21 cellular contexts compared by ENCODE assay signal in genomic region chr13:31055589-31055988, GRCh38.
A peak's percentile ranks its signal among the peaks of the same experiment; 100 is the strongest.
DNase-seq lines count a peak whose midpoint lies in the region; ATAC-seq, FAIRE-seq and TF ChIP-seq lines count a peak whose summit lies in the region.
"Had no signal": no experiment of that assay in that cellular context is flagged by ENCODE, and none has a peak within 500 bp of the region (broad histone marks: within the 10 kb centered on the region; RNA-seq: fewer than 3 reads in every experiment).

No MANE protein-coding gene starts in this region.

- H3K9me3 Mint-ChIP-seq in naive thymus-derived CD4-positive, alpha-beta T cell = no peaks in the 10 kb centered on the region
- no peaks in the 10 kb centered on the region for H3K9me3 Mint-ChIP-seq in naive thymus-derived CD8-positive, alpha-beta T cell
- H3K9me3 Mint-ChIP-seq: CD4-positive, alpha-beta T cell had no signal

- intact Hi-C loops in naive thymus-derived CD4-positive, alpha-beta T cell (cut with micrococcal nuclease) = no loop called here

- H3K36me3 Mint-ChIP-seq in naive thymus-derived CD4-positive, alpha-beta T cell = no peaks in the 10 kb centered on the region
- no peaks in the 10 kb centered on the region for H3K36me3 Mint-ChIP-seq in naive thymus-derived CD8-positive, alpha-beta T cell

- FAIRE-seq in urothelium cell line (lab: Jason Lieb, UNC) = peak; percentile 65
- FAIRE-seq: A549, D721Med, G401.6, GM12892, GM18507, HTR-8/SVneo had no signal

- no peaks in the 10 kb centered on the region for H3K4me1 ChIP-seq in naive thymus-derived CD4-positive, alpha-beta T cell (ENCODE audit: control insufficient read depth in 2 of 2, insufficient read depth in 2 of 2, low read length in 2 of 2)
- H3K4me1 ChIP-seq: A549, Caco-2, HAP-1 had no signal

- H3K27ac Mint-ChIP-seq in naive thymus-derived CD4-positive, alpha-beta T cell = no peak overlapping the region
- no peak overlapping the region for H3K27ac Mint-ChIP-seq in naive thymus-derived CD8-positive, alpha-beta T cell
- H3K27ac Mint-ChIP-seq: CD4-positive, alpha-beta T cell had no signal

- H3K4me3 ChIP-seq in coronary artery = no peak overlapping the region
- H3K4me3 ChIP-seq in naive thymus-derived CD4-positive, alpha-beta T cell (ENCODE audit: low read length) = no peak overlapping the region
- H3K4me3 ChIP-seq: A549, GM23248, HAP-1 had no signal

- no peaks in the 10 kb centered on the region for H3K27me3 ChIP-seq in naive thymus-derived CD4-positive, alpha-beta T cell (ENCODE audit: control insufficient read depth in 2 of 2, insufficient read depth in 2 of 2, low read length in 2 of 2)

- ATAC-seq in naive thymus-derived CD4-positive, alpha-beta T cell = peak; percentile 24
- ATAC-seq in naive thymus-derived CD8-positive, alpha-beta T cell = no peak
- ATAC-seq: A549 had no signal

- H3K36me3 ChIP-seq in naive thymus-derived CD4-positive, alpha-beta T cell (ENCODE audit: control insufficient read depth in 2 of 3, insufficient read depth in 3 of 3, low read length in 3 of 3) = no peaks in the 10 kb centered on the region
- H3K36me3 ChIP-seq: HAP-1 had no signal

- no peak overlapping the region for H3K27ac ChIP-seq in coronary artery
- no peak overlapping the region for H3K27ac ChIP-seq in naive thymus-derived CD4-positive, alpha-beta T cell (ENCODE audit: low read depth, low read length)
- H3K27ac ChIP-seq: 22Rv1, A549, C4-2B, GM23248 had no signal

- POLR2A ChIA-PET in naive thymus-derived CD4-positive, alpha-beta T cell (lab: Charles Lee) = no interaction called here
- POLR2A ChIA-PET in naive thymus-derived CD8-positive, alpha-beta T cell (lab: Charles Lee) = no interaction called here

- TF ChIP-seq CTCF in coronary artery (IDR thresholded peaks at IDR 0.05) = no peak

- H3K4me3 Mint-ChIP-seq in naive thymus-derived CD4-positive, alpha-beta T cell = no peak overlapping the region
- no peak overlapping the region for H3K4me3 Mint-ChIP-seq in naive thymus-derived CD8-positive, alpha-beta T cell
- H3K4me3 Mint-ChIP-seq: CD4-positive, alpha-beta T cell had no signal

- DNase-seq in activated CD8-positive, alpha-beta memory T cell treated with anti-CD3 and anti-CD28 coated beads, Interleukin-2, amount 50 U/mL, for 48 hours = peak; percentile 40
- no peak for DNase-seq in activated CD8-positive, alpha-beta memory T cell treated with anti-CD3 and anti-CD28 coated beads, Interleukin-2, amount 50 U/mL, for 4 hours
- peak; percentile 21 for DNase-seq in coronary artery (ENCODE audit: low spot score)
- DNase-seq in naive thymus-derived CD4-positive, alpha-beta T cell = no peak
- DNase-seq in urothelium cell line (ENCODE audit: low spot score) = no peak
- DNase-seq in naive thymus-derived CD8-positive, alpha-beta T cell = no peak
- DNase-seq in superior temporal gyrus (ENCODE audit: extremely low spot score) = no peak
- no peak for DNase-seq in islet precursor cell
- DNase-seq: AML-193; Caco-2; CD4-positive, alpha-beta T cell; GM23248 had no signal

- H3K9me3 ChIP-seq in naive thymus-derived CD4-positive, alpha-beta T cell (ENCODE audit: control insufficient read depth in 2 of 3, low read length in 3 of 3) = no peaks in the 10 kb centered on the region
- H3K9me3 ChIP-seq: A549, Caco-2, HAP-1 had no signal

- peaks cover 0 to 11% (median 8%) of the 10 kb centered on the region in 5 donors for H3K27me3 Mint-ChIP-seq in naive thymus-derived CD4-positive, alpha-beta T cell
- peaks cover 10 to 21% (median 18%) of the 10 kb centered on the region in 5 donors for H3K27me3 Mint-ChIP-seq in naive thymus-derived CD8-positive, alpha-beta T cell

- CTCF ChIA-PET in naive thymus-derived CD4-positive, alpha-beta T cell (lab: Charles Lee) = no interaction called here

- peaks cover 0 to 12% (median 0%) of the 10 kb centered on the region in 7 donors for H3K4me1 Mint-ChIP-seq in naive thymus-derived CD4-positive, alpha-beta T cell
- no peaks in the 10 kb centered on the region for H3K4me1 Mint-ChIP-seq in naive thymus-derived CD8-positive, alpha-beta T cell

Comparison
In these comparisons a context has a peak if more than half of its experiments do, and no peak if none do; other contexts are left out.
1. DNase-seq: peak in activated CD8-positive, alpha-beta memory T cell treated with anti-CD3 and anti-CD28 coated beads, Interleukin-2, amount 50 U/mL, for 48 hours (single experiment) and coronary artery (single experiment); none in activated CD8-positive, alpha-beta memory T cell treated with anti-CD3 and anti-CD28 coated beads, Interleukin-2, amount 50 U/mL, for 4 hours (single experiment), naive thymus-derived CD4-positive, alpha-beta T cell (0 of 9), urothelium cell line (single experiment), naive thymus-derived CD8-positive, alpha-beta T cell (0 of 10), superior temporal gyrus (single experiment) and islet precursor cell (single experiment).